In the genomic region with DNA sequence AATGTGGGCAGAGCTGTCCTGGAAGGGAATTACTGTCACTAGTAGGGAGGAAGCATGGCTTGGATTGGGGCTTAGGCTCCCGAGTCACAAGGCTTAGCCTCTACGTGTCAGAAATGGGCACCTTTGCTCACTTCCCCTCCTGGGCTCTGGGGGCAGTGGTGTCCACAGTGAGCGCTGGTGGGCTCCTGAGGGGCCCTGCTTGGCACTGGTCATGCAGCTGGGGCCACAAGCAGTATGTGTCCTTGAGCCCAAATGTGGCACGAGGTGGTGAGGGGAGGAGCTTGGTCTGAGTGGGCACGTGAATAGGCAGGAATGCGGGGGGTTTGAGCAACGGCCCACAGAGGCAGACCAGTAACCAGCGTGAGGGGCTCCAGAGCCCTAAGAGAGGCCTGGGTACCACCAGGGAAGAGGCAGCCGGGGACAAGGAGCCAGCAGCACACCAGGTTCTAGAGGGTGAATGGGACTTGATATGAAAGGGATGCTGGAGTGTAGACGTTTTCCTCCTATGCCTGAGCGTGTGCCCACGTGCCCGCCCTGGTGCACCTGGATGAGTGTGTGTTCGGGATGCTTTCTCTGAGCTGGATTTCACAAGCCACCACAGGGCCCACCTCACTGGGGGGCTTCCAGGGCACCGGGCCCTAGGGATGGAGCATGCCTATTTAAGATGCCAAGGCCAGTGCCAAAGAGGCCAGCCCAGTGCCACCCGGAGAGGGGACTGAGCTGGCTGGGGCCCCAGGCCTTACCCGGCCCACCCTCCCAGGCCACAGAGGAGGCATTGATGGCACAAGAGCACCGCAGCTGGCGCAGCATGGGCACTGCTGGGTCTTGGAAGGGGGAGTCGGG, we compare ENCODE assay signal across 12 cellular contexts. TPM values are rescaled to one million over a fixed set of nuclear protein-coding genes. Genes with fewer than 3 reads are reported as not detected.
DNase-seq lines count a peak whose midpoint lies in the region; ATAC-seq and TF ChIP-seq lines count a peak whose summit lies in the region.
"Had no signal": no experiment of that assay in that cellular context is flagged by ENCODE, and none has a peak within 500 bp of the region (broad histone marks: within the 10 kb centered on the region; RNA-seq: fewer than 3 reads in every experiment).

No MANE protein-coding gene starts in this region.

- no peak for DNase-seq in left ventricle myocardium inferior
- no peak for DNase-seq in Right ventricle myocardium superior
- DNase-seq in OCI-M1 (lab: John Stamatoyannopoulos, UW), result peak; percentile 92
- DNase-seq in head of caudate nucleus, result peak; percentile 77 to 96 (median 91)
- no peak for DNase-seq in dermis blood vessel endothelial cell
- no peak for DNase-seq in D341Med (ENCODE audit: low spot score)
- DNase-seq: activated CD4-positive, alpha-beta T cell treated with anti-CD3 and anti-CD28 coated beads, Interleukin-2, amount 50 U/mL, for 4 hours; colonic mucosa; testis had no signal

- no peak for TF ChIP-seq CTCF in left ventricle myocardium inferior (IDR thresholded peaks at IDR 0.05; ENCODE audit: borderline replicate concordance)

- intact Hi-C loops in left ventricle myocardium inferior (cut with micrococcal nuclease), result no loop called here
- intact Hi-C loops in Right ventricle myocardium superior (cut with DNase I), result no loop called here
- intact Hi-C loops in head of caudate nucleus (cut with DNase I), result loop anchor here (2.0 kb wide), 1 partner anchor 23 kb away; the partner anchor contains the start of gene PTMA

- H3K36me3 ChIP-seq in left ventricle myocardium inferior (no peaks in the 10 kb centered on the region), thymus (ENCODE audit: control insufficient read depth, insufficient read depth) (no peaks in the 10 kb centered on the region)
- H3K36me3 ChIP-seq: colonic mucosa had no signal

- WGBS in thymus, result 95% methylated on average over 20 of the region's 20 CpGs

- peaks cover 46% of the 10 kb centered on the region for H3K4me1 ChIP-seq in left ventricle myocardium inferior
- peaks cover 55% of the 10 kb centered on the region for H3K4me1 ChIP-seq in thymus (ENCODE audit: control insufficient read depth, insufficient read depth, low read length)
- H3K4me1 ChIP-seq: colonic mucosa had no signal

- no peak overlapping the region for H3K4me3 ChIP-seq in left ventricle myocardium inferior
- peak overlapping the region; percentile 40 for H3K4me3 ChIP-seq in thymus (ENCODE audit: low read length)
- H3K4me3 ChIP-seq: colonic mucosa, smooth muscle cell, testis had no signal

- H3K9me3 ChIP-seq in left ventricle myocardium inferior (replicated peaks) (no peaks in the 10 kb centered on the region), thymus (ENCODE audit: control insufficient read depth) (no peaks in the 10 kb centered on the region)
- H3K9me3 ChIP-seq: colonic mucosa, testis had no signal

- H3K27ac ChIP-seq in left ventricle myocardium inferior (replicated peaks) (peak overlapping the region; percentile 54), thymus (ENCODE audit: low read depth) (no peak overlapping the region)
- H3K27ac ChIP-seq: colonic mucosa, testis had no signal

- no peak for ATAC-seq in Right ventricle myocardium superior (ENCODE audit: poor library complexity)
- ATAC-seq in HG02840 (IDR thresholded peaks at IDR 0.05; ENCODE audit: low FRiP score, unreplicated experiment), result no peak

- H3K27me3 ChIP-seq in left ventricle myocardium inferior (ENCODE audit: low read depth) (no peaks in the 10 kb centered on the region), thymus (ENCODE audit: control insufficient read depth, insufficient read depth) (no peaks in the 10 kb centered on the region)
- H3K27me3 ChIP-seq: colonic mucosa, testis had no signal

RNA-seq across cellular contexts. Expression of gene PTMA, which starts 22.8 kb away (rescaled TPM):
- total RNA-seq in left ventricle myocardium inferior, result 209 TPM
- 195 TPM for total RNA-seq in Right ventricle myocardium superior
- polyA plus RNA-seq in thymus, result 2,183 TPM
- total RNA-seq in dermis blood vessel endothelial cell, result 1,131 and 1,294 TPM in 2 replicates

Comparison
In these comparisons a context has a peak if more than half of its experiments do, and no peak if none do; other contexts are left out.
1. DNase-seq: peak in OCI-M1 (single experiment) and head of caudate nucleus (42 of 42); none in left ventricle myocardium inferior (single experiment), Right ventricle myocardium superior (single experiment), dermis blood vessel endothelial cell (single experiment) and D341Med (single experiment).